ENCODE assay signal across 19 cellular contexts in genomic region chr11:27842290-27842689, GRCh38.
DNase-seq lines count a peak whose midpoint lies in the region; ATAC-seq, FAIRE-seq and TF ChIP-seq lines count a peak whose summit lies in the region.
"Had no signal": no experiment of that assay in that cellular context is flagged by ENCODE, and none has a peak within 500 bp of the region (broad histone marks: within the 10 kb centered on the region; RNA-seq: fewer than 3 reads in every experiment).

No MANE protein-coding gene starts in this region.

- H3K4me1 Mint-ChIP-seq in CD14-positive monocyte = no peaks in the 10 kb centered on the region

- peaks cover 0 to 5% (median 0%) of the 10 kb centered on the region in 7 donors for H3K9me3 Mint-ChIP-seq in CD14-positive monocyte
- H3K9me3 Mint-ChIP-seq: T-helper 2 cell treated with Interferon-gamma antibody and Interleukin-4, amounts not matched to agents 5 μg/mL and 100 μg/mL, for 36 hours had no signal

- H3K9me2 ChIP-seq in Karpas-422 (replicated peaks; ENCODE audit: insufficient read depth, low read length) = no peaks in the 10 kb centered on the region

- H3K27me3 ChIP-seq in pancreas (no peaks in the 10 kb centered on the region), Karpas-422 (ENCODE audit: low read length) (no peaks in the 10 kb centered on the region; the same call in 1 of the 2 replicates)

- H2AFZ ChIP-seq in Karpas-422 (ENCODE audit: low read length) = no peak overlapping the region

- no peak for FAIRE-seq in pancreas (lab: Jason Lieb, UNC)
- FAIRE-seq: H54, RCC 7860, TTC549 had no signal

- H3K36me3 Mint-ChIP-seq in CD14-positive monocyte = no peaks in the 10 kb centered on the region

- H3K27ac ChIP-seq in pancreas = no peak overlapping the region
- no peak overlapping the region for H3K27ac ChIP-seq in Karpas-422 (ENCODE audit: low read length)

- no peak overlapping the region for H3K9ac ChIP-seq in Karpas-422 (ENCODE audit: low read length)

- no peak overlapping the region for H3K4me3 Mint-ChIP-seq in CD14-positive monocyte
- H3K4me3 Mint-ChIP-seq: T-helper 2 cell treated with Interferon-gamma antibody and Interleukin-4, amounts not matched to agents 5 μg/mL and 100 μg/mL, for 36 hours had no signal

- no peak for DNase-seq in pancreas
- no peak for DNase-seq in Karpas-422
- DNase-seq in NCI-H2107 treated with DMSO at 0.1 percent for 48 hours (lab: John Stamatoyannopoulos, UW; ENCODE audit: unreplicated experiment) = no peak
- DNase-seq in CD14-positive monocyte (ENCODE audit: low spot score) = no peak
- DNase-seq: ACHN, C1 segment of cervical spinal cord, DND-41, NCI-H1092 treated with DMSO at 0.1 percent for 48 hours, NCI-H146, NCI-H510A, NCI-H774 had no signal

- no peak overlapping the region for H3K27ac Mint-ChIP-seq in CD14-positive monocyte
- H3K27ac Mint-ChIP-seq: T-helper 2 cell treated with Interferon-gamma antibody and Interleukin-4, amounts not matched to agents 5 μg/mL and 100 μg/mL, for 36 hours had no signal

- no peaks in the 10 kb centered on the region for H4K20me1 ChIP-seq in Karpas-422 (ENCODE audit: insufficient read depth, low read depth, low read length)

- no peak overlapping the region for H3K4me2 ChIP-seq in Karpas-422 (ENCODE audit: low read depth, low read length, poor library complexity, severe bottlenecking)

- no peaks in the 10 kb centered on the region for H3K79me2 ChIP-seq in Karpas-422 (ENCODE audit: low read length)

- H3K36me3 ChIP-seq in pancreas (no peaks in the 10 kb centered on the region), Karpas-422 (ENCODE audit: insufficient read depth, low read length) (no peaks in the 10 kb centered on the region)

- peaks cover 0 to 4% (median 0%) of the 10 kb centered on the region in 3 donors for H3K4me1 ChIP-seq in pancreas
- no peaks in the 10 kb centered on the region for H3K4me1 ChIP-seq in Karpas-422 (ENCODE audit: low read length)

- H3K9me3 ChIP-seq in pancreas (no peaks in the 10 kb centered on the region), Karpas-422 (ENCODE audit: low read length) (no peaks in the 10 kb centered on the region)

- no peak for TF ChIP-seq CTCF in pancreas (IDR thresholded peaks at IDR 0.05)
- TF ChIP-seq CTCF in CD14-positive monocyte (IDR thresholded peaks at IDR 0.05) = no peak

- H3K27me3 Mint-ChIP-seq in CD14-positive monocyte (ENCODE audit: low read depth in 3 of 3) = peaks cover 1 to 4% (median 2%) of the 10 kb centered on the region in 3 donors

- intact Hi-C loops in pancreas (cut with DNase I) (no loop called here), CD14-positive monocyte (cut with micrococcal nuclease) (no loop called here)

- H3K4me3 ChIP-seq in pancreas (no peak overlapping the region), Karpas-422 (ENCODE audit: low read length) (no peak overlapping the region)

- ATAC-seq in GM19025 (IDR thresholded peaks at IDR 0.05; ENCODE audit: low read depth, unreplicated experiment) (peak; percentile 52), GM21825 (IDR thresholded peaks at IDR 0.05; ENCODE audit: unreplicated experiment) (peak; percentile 49), HG03095 (IDR thresholded peaks at IDR 0.05; ENCODE audit: unreplicated experiment) (peak; percentile 72), pancreas (no peak)
- ATAC-seq: Right ventricle myocardium inferior had no signal

Comparison
In these comparisons a context has a peak if more than half of its experiments do, and no peak if none do; other contexts are left out.
1. ATAC-seq: peak in GM19025 (single experiment), GM21825 (single experiment) and HG03095 (single experiment); none in pancreas (0 of 4).